ENCODE assay signal across 19 cellular contexts in genomic region chrX:155188786-155189185, GRCh38. TPM values are rescaled to one million over a fixed set of nuclear protein-coding genes. Genes with fewer than 3 reads are reported as not detected.
A peak's percentile ranks its signal among the peaks of the same experiment; 100 is the strongest.
DNase-seq lines count a peak whose midpoint lies in the region; ATAC-seq and TF ChIP-seq lines count a peak whose summit lies in the region.
"Had no signal": no experiment of that assay in that cellular context is flagged by ENCODE, and none has a peak within 500 bp of the region (broad histone marks: within the 10 kb centered on the region; RNA-seq: fewer than 3 reads in every experiment).

No MANE protein-coding gene starts in this region.

- CTCF ChIA-PET in activated CD8-positive, alpha-beta T cell treated with anti-CD3 and anti-CD28 coated beads, Interleukin-2, amount 10 ng/mL, durations not matched to agents 7 days and 5 days (lab: Charles Lee): interaction anchor here (1.4 kb wide), 1 partner anchor 28 kb away, joined by 3 read pairs; the partner anchor contains the start of gene VBP1

- no peaks in the 10 kb centered on the region for H3K9me3 ChIP-seq in upper lobe of right lung
- H3K9me3 ChIP-seq in endodermal cell (ENCODE audit: control insufficient read depth, low read length): no peaks in the 10 kb centered on the region
- H3K9me3 ChIP-seq in Karpas-422 (ENCODE audit: low read length): no peaks in the 10 kb centered on the region; the same call in 1 of the 2 replicates

- whole genome bisulfite sequencing in endodermal cell (ENCODE audit: insufficient coverage in 1 of 2, insufficient read length in 1 of 2), 2 experiments: 74% methylated on average over 5 of the region's 5 CpGs; no CpG with 5 or more reads in 1 of the 2 experiments

- H3K4me3 ChIP-seq in upper lobe of right lung (no peak overlapping the region), endodermal cell (ENCODE audit: low read length) (no peak overlapping the region), Karpas-422 (ENCODE audit: low read length) (no peak overlapping the region)
- H3K4me3 ChIP-seq: coronary artery, K562 had no signal

- peak; percentile 1 for DNase-seq in stimulated activated CD4-positive, alpha-beta T cell treated with anti-CD3 and anti-CD28 coated beads, Interleukin-15, amount 100 ng/mL, for 24 hours
- no peak for DNase-seq in stimulated activated CD4-positive, alpha-beta T cell treated with anti-CD3 and anti-CD28 coated beads, Interleukin-2, amount 100 ng/mL, for 48 hours
- peak; percentile 76 for DNase-seq in MV-4-11 (lab: John Stamatoyannopoulos, UW)
- peak; percentile 28 for DNase-seq in activated CD8-positive, alpha-beta T cell treated with anti-CD3 and anti-CD28 coated beads, Interleukin-2, amount 10 ng/mL, durations not matched to agents 7 days and 5 days
- DNase-seq in upper lobe of right lung: no peak
- DNase-seq in endodermal cell: no peak
- no peak for DNase-seq in amniotic stem cell (lab: John Stamatoyannopoulos, UW)
- no peak for DNase-seq in Karpas-422
- DNase-seq: aorta, DMS79, glutamatergic neuron, H7, islet precursor cell, NCI-H1694 treated with DMSO at 0.1 percent for 48 hours, NCI-H526, T1000 had no signal

- no peaks in the 10 kb centered on the region for H4K20me1 ChIP-seq in Karpas-422 (ENCODE audit: insufficient read depth, low read depth, low read length)

- no peak overlapping the region for H3K4me3 Mint-ChIP-seq in activated CD8-positive, alpha-beta T cell treated with anti-CD3 and anti-CD28 coated beads, Interleukin-2, amount 10 ng/mL, durations not matched to agents 7 days and 5 days
- H3K4me3 Mint-ChIP-seq in endodermal cell: no peak overlapping the region
- H3K4me3 Mint-ChIP-seq: mesothelial cell of epicardium had no signal

- intact Hi-C loops in upper lobe of right lung (cut with DNase I): no loop called here

- peaks cover 16% of the 10 kb centered on the region for H3K36me3 Mint-ChIP-seq in activated CD8-positive, alpha-beta T cell treated with anti-CD3 and anti-CD28 coated beads, Interleukin-2, amount 10 ng/mL, durations not matched to agents 7 days and 5 days (ENCODE audit: low read depth)
- H3K36me3 Mint-ChIP-seq in endodermal cell (ENCODE audit: low read depth): peaks cover 2% of the 10 kb centered on the region
- H3K36me3 Mint-ChIP-seq: mesothelial cell of epicardium had no signal

- H3K27ac ChIP-seq in upper lobe of right lung: no peak overlapping the region
- H3K27ac ChIP-seq in endodermal cell (ENCODE audit: low read depth, low read length): no peak overlapping the region
- H3K27ac ChIP-seq in Karpas-422 (ENCODE audit: low read length): no peak overlapping the region
- H3K27ac ChIP-seq: coronary artery had no signal

- H3K4me1 Mint-ChIP-seq in activated CD8-positive, alpha-beta T cell treated with anti-CD3 and anti-CD28 coated beads, Interleukin-2, amount 10 ng/mL, durations not matched to agents 7 days and 5 days (ENCODE audit: low read depth): peaks cover 21% of the 10 kb centered on the region
- H3K4me1 Mint-ChIP-seq in endodermal cell: no peaks in the 10 kb centered on the region
- H3K4me1 Mint-ChIP-seq: mesothelial cell of epicardium had no signal

- no peak overlapping the region for H2AFZ ChIP-seq in Karpas-422 (ENCODE audit: low read length)

- H3K79me2 ChIP-seq in Karpas-422 (ENCODE audit: low read length): no peaks in the 10 kb centered on the region

- peaks cover 26% of the 10 kb centered on the region for H3K9me3 Mint-ChIP-seq in activated CD8-positive, alpha-beta T cell treated with anti-CD3 and anti-CD28 coated beads, Interleukin-2, amount 10 ng/mL, durations not matched to agents 7 days and 5 days (ENCODE audit: insufficient read depth)
- H3K9me3 Mint-ChIP-seq in endodermal cell: peaks cover 72% of the 10 kb centered on the region

- H3K9ac ChIP-seq in endodermal cell (ENCODE audit: extremely low read depth, low read length, poor library complexity, severe bottlenecking) (no peak overlapping the region), Karpas-422 (ENCODE audit: low read length) (no peak overlapping the region)

- H3K9me2 ChIP-seq in Karpas-422 (replicated peaks; ENCODE audit: insufficient read depth, low read length): no peaks in the 10 kb centered on the region

- TF ChIP-seq CTCF in upper lobe of right lung (IDR thresholded peaks at IDR 0.05) (no peak), endodermal cell (conservative IDR thresholded peaks at IDR 0.05) (no peak)

- H3K27me3 ChIP-seq in upper lobe of right lung (no peaks in the 10 kb centered on the region), endodermal cell (ENCODE audit: control insufficient read depth, insufficient read depth, low read length, poor library complexity, severe bottlenecking) (no peaks in the 10 kb centered on the region), Karpas-422 (ENCODE audit: low read length) (no peaks in the 10 kb centered on the region)

- H3K4me2 ChIP-seq in Karpas-422 (ENCODE audit: low read depth, low read length, poor library complexity, severe bottlenecking): no peak overlapping the region

- H3K36me3 ChIP-seq in upper lobe of right lung: no peaks in the 10 kb centered on the region
- no peaks in the 10 kb centered on the region for H3K36me3 ChIP-seq in endodermal cell (ENCODE audit: control insufficient read depth, insufficient read depth, low read length)
- no peaks in the 10 kb centered on the region for H3K36me3 ChIP-seq in Karpas-422 (ENCODE audit: insufficient read depth, low read length)

- POLR2A ChIA-PET in activated CD8-positive, alpha-beta T cell treated with anti-CD3 and anti-CD28 coated beads, Interleukin-2, amount 10 ng/mL, durations not matched to agents 7 days and 5 days (lab: Charles Lee): no interaction called here

- no peaks in the 10 kb centered on the region for H3K4me1 ChIP-seq in upper lobe of right lung
- no peaks in the 10 kb centered on the region for H3K4me1 ChIP-seq in endodermal cell (ENCODE audit: control insufficient read depth, insufficient read depth, low read length)
- no peaks in the 10 kb centered on the region for H3K4me1 ChIP-seq in Karpas-422 (ENCODE audit: low read length)

- ATAC-seq in activated CD8-positive, alpha-beta T cell treated with anti-CD3 and anti-CD28 coated beads, Interleukin-2, amount 10 ng/mL, durations not matched to agents 7 days and 5 days: peak; percentile 91
- ATAC-seq in upper lobe of right lung: peak; percentile 71
- ATAC-seq: K562 had no signal

- H3K27ac Mint-ChIP-seq in activated CD8-positive, alpha-beta T cell treated with anti-CD3 and anti-CD28 coated beads, Interleukin-2, amount 10 ng/mL, durations not matched to agents 7 days and 5 days: peak overlapping the region; percentile 39
- no peak overlapping the region for H3K27ac Mint-ChIP-seq in endodermal cell
- H3K27ac Mint-ChIP-seq: mesothelial cell of epicardium had no signal

- no peaks in the 10 kb centered on the region for H3K27me3 Mint-ChIP-seq in activated CD8-positive, alpha-beta T cell treated with anti-CD3 and anti-CD28 coated beads, Interleukin-2, amount 10 ng/mL, durations not matched to agents 7 days and 5 days (ENCODE audit: low read depth)
- H3K27me3 Mint-ChIP-seq in endodermal cell (ENCODE audit: insufficient read depth): peaks cover 6% of the 10 kb centered on the region

RNA-seq across cellular contexts. Expression of gene VBP1, which starts 27.5 kb away (rescaled TPM):
- total RNA-seq in activated CD8-positive, alpha-beta T cell treated with anti-CD3 and anti-CD28 coated beads, Interleukin-2, amount 10 ng/mL, durations not matched to agents 7 days and 5 days: 10 to 100 TPM; 64.2 to 65.1 TPM
- total RNA-seq in upper lobe of right lung (33.9 TPM), endodermal cell (10 to 100 TPM; 83.5 to 97.0 TPM)
- polyA plus RNA-seq in endodermal cell (2013, experiment 1 of 2): 91.5 TPM
- 96.3 TPM for polyA plus RNA-seq in endodermal cell (2013, experiment 2 of 2)
- 28.8 and 58.4 TPM in 2 replicates for total RNA-seq in Karpas-422 (2014; rRNA removed; shearing (Covaris generic); ENCODE audit: low replicate concordance)

Comparison
In these comparisons a context has a peak if more than half of its experiments do, and no peak if none do; other contexts are left out.
1. DNase-seq: peak in stimulated activated CD4-positive, alpha-beta T cell treated with anti-CD3 and anti-CD28 coated beads, Interleukin-15, amount 100 ng/mL, for 24 hours (single experiment), MV-4-11 (single experiment) and activated CD8-positive, alpha-beta T cell treated with anti-CD3 and anti-CD28 coated beads, Interleukin-2, amount 10 ng/mL, durations not matched to agents 7 days and 5 days (single experiment); none in stimulated activated CD4-positive, alpha-beta T cell treated with anti-CD3 and anti-CD28 coated beads, Interleukin-2, amount 100 ng/mL, for 48 hours (0 of 2), upper lobe of right lung (single experiment), endodermal cell (single experiment), amniotic stem cell (single experiment) and Karpas-422 (single experiment).